15 cellular contexts compared by ENCODE assay signal in the genomic region with DNA sequence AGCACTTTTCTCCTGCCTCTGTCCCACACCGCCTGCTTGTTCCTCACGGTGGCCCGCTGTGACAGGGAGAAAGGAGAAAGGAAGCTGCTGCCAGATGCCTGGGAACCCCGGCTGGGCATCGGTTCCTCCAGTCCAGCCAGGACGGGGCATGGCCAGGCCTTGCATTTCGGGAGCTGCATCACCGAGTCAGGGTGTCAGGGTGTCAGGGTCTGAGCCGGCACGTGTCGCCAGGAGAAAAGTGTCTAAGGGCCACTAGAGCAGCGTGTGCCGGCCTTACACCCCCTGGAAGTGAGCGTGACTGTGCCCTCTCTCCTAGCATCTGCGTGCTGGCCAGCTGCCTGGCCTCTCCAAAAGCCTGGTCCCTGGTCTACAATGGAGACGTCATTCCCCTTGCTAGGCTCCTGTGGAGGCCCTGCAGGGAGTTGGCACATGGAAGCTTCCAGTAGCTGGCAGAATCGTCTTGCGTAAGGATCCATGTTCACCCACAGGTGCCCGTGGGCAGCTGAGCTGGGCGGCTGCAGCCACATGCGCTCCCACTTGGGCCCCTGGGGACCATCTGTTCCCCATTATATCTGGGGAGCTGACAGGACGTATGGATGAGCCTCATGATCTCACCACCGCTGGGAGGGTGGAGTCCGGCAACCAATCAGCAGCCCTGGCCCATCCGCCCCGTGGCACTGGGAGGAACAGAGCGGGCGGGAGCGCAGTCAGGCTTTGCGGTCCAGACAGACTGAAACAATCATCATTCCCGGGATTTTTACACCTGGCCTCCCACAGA. TPM values are rescaled to one million over a fixed set of nuclear protein-coding genes. Genes with fewer than 3 reads are reported as not detected.
DNase-seq lines count a peak whose midpoint lies in the region; ATAC-seq, FAIRE-seq and TF ChIP-seq lines count a peak whose summit lies in the region.
"Had no signal": no experiment of that assay in that cellular context is flagged by ENCODE, and none has a peak within 500 bp of the region (broad histone marks: within the 10 kb centered on the region; RNA-seq: fewer than 3 reads in every experiment).

No MANE protein-coding gene starts in this region.

- ATAC-seq in HG03175 (IDR thresholded peaks at IDR 0.05; ENCODE audit: unreplicated experiment), result no peak
- ATAC-seq: heart left ventricle had no signal

- no peak overlapping the region for H2BK5ac ChIP-seq in mesendoderm (ENCODE audit: low read length)

- WGBS in mesendoderm (ENCODE audit: extremely low coverage, insufficient coverage, low lambda C conversion rate), result no CpG with 5 or more reads among the region's 31 CpGs

- H3K36me3 ChIP-seq in adipocyte (ENCODE audit: control insufficient read depth, insufficient read depth, low read length, severe bottlenecking) (no peaks in the 10 kb centered on the region), mesendoderm (ENCODE audit: control insufficient read depth, insufficient read depth, low read length) (no peaks in the 10 kb centered on the region)
- H3K36me3 ChIP-seq: adrenal gland, heart left ventricle had no signal

- no peak overlapping the region for H3K9ac ChIP-seq in adipocyte (ENCODE audit: low read length)
- no peak overlapping the region for H3K9ac ChIP-seq in mesendoderm (ENCODE audit: low read length)

- no peak overlapping the region for H3K27ac ChIP-seq in mesendoderm (ENCODE audit: low read depth, low read length)
- H3K27ac ChIP-seq: adrenal gland, heart left ventricle had no signal

- no peak overlapping the region for H2BK120ac ChIP-seq in mesendoderm (ENCODE audit: low read depth, low read length)

- H2BK15ac ChIP-seq in mesendoderm (replicated peaks; ENCODE audit: low read depth), result no peak overlapping the region

- no peaks in the 10 kb centered on the region for H3K79me1 ChIP-seq in mesendoderm (ENCODE audit: low read length)

- H3K18ac ChIP-seq in mesendoderm (ENCODE audit: low read length), result no peak overlapping the region

- H3K4me2 ChIP-seq in mesendoderm (ENCODE audit: low read length), result no peak overlapping the region

- peaks cover 31% of the 10 kb centered on the region for H3K27me3 ChIP-seq in adipocyte (replicated peaks; ENCODE audit: control insufficient read depth, insufficient read depth, low read length)
- H3K27me3 ChIP-seq in mesendoderm (ENCODE audit: insufficient read depth, low read length, poor library complexity), result no peaks in the 10 kb centered on the region
- H3K27me3 ChIP-seq: adrenal gland had no signal

- DNase-seq in AG08396 (ENCODE audit: low spot score) (peak; percentile 11), GM12892 (ENCODE audit: insufficient read length) (peak; percentile 12), adipocyte (ENCODE audit: low read depth) (peak; percentile 14), midbrain (lab: John Stamatoyannopoulos, UW) (peak; percentile 13), NCI-H1930 (lab: John Stamatoyannopoulos, UW) (no peak), mesendoderm (no peak), GDM1 (lab: John Stamatoyannopoulos, UW) (no peak)
- DNase-seq: activated CD4-positive, alpha-beta T cell treated with anti-CD3 and anti-CD28 coated beads, Interleukin-2, amount 50 U/mL, for 4 hours; CD8-positive, alpha-beta memory T cell; effector CD8-positive, alpha-beta T cell; NCI-H1105; NK-92 treated with Interleukin-12 subunit alpha and Interleukin-12 subunit beta, amount 100 ng/mL, for 24 hours had no signal

- no peaks in the 10 kb centered on the region for H3K79me2 ChIP-seq in mesendoderm (ENCODE audit: control insufficient read depth, insufficient read depth, low read length)

- H4K5ac ChIP-seq in mesendoderm (ENCODE audit: low read length), result no peak overlapping the region

- TF ChIP-seq POLR2A in GM12892 (IDR thresholded peaks at IDR 0.05; ENCODE audit: low read depth, low read length), result no peak

- H3K4ac ChIP-seq in mesendoderm (ENCODE audit: low read depth, low read length), result no peak overlapping the region

- no peak overlapping the region for H3K4me3 ChIP-seq in adipocyte (ENCODE audit: low read length)
- H3K4me3 ChIP-seq in mesendoderm (ENCODE audit: low read length), result no peak overlapping the region
- H3K4me3 ChIP-seq: adrenal gland, heart left ventricle had no signal

- H3K4me1 ChIP-seq in adipocyte (ENCODE audit: control insufficient read depth, insufficient read depth, low read length) (no peaks in the 10 kb centered on the region), mesendoderm (ENCODE audit: control insufficient read depth, low read depth, low read length) (no peaks in the 10 kb centered on the region)
- H3K4me1 ChIP-seq: adrenal gland, heart left ventricle had no signal

- no peak overlapping the region for H2AK5ac ChIP-seq in mesendoderm (ENCODE audit: low read length)

- H3K56ac ChIP-seq in mesendoderm (ENCODE audit: low read length), result no peak overlapping the region

- no peak for FAIRE-seq in GM12892 (lab: Jason Lieb, UNC)

- H3K9me3 ChIP-seq in adipocyte (ENCODE audit: control insufficient read depth, low read length), result no peaks in the 10 kb centered on the region
- H3K9me3 ChIP-seq: adrenal gland, heart left ventricle had no signal

- no peak overlapping the region for H4K8ac ChIP-seq in mesendoderm (ENCODE audit: low read depth, low read length)

- H3K23ac ChIP-seq in mesendoderm (ENCODE audit: low read length), result no peak overlapping the region

RNA-seq across cellular contexts. Expression of a gene that starts 39.9 kb away (rescaled TPM):
- not detected for polyA plus RNA-seq in GM12892 (2012; ENCODE audit: missing spikeins)
- polyA plus RNA-seq in mesendoderm (2013, experiment 1 of 2), result 0.38 TPM
- polyA plus RNA-seq in mesendoderm (2013, experiment 2 of 2), result 0.34 TPM
- polyA plus RNA-seq: adrenal gland; CD8-positive, alpha-beta memory T cell; heart left ventricle had no signal

Comparison
In these comparisons a context has a peak if more than half of its experiments do, and no peak if none do; other contexts are left out.
1. DNase-seq: peak in AG08396 (single experiment), GM12892 (single experiment), adipocyte (single experiment) and midbrain (single experiment); none in NCI-H1930 (0 of 2), mesendoderm (single experiment) and GDM1 (single experiment).